In the genomic region with DNA sequence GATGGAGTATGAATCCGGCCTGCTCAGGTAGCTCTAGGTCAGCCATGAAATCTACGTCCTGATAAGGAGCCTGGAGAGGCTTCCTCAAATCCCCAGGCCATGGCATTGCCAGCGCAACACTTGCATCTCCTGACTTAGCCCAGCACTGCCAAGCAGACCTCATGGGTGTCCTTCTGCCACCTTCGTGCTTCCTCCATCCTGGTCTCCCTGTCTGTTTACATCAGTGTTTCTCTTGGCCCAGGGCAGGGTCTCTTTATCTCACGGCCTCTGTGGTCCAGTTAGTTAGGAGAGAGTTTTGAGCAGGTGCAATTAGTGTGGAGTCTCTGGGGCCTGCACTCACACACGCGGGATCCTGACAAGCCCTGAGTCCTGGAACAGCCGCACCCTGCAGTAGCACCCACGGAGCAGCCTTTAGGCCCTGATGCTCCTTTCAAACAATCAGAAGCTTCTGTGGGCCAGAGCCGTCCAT, we compare ENCODE assay signal across 2 cellular contexts.
TF ChIP-seq lines count a peak whose summit lies in the region.

No MANE protein-coding gene starts in this region.

TF ChIP-seq in SK-N-SH, 30 proteins besides CTCF, POLR2A, EP300 and RAD21 (continued from another document):
- TF ChIP-seq, protein P1, sequence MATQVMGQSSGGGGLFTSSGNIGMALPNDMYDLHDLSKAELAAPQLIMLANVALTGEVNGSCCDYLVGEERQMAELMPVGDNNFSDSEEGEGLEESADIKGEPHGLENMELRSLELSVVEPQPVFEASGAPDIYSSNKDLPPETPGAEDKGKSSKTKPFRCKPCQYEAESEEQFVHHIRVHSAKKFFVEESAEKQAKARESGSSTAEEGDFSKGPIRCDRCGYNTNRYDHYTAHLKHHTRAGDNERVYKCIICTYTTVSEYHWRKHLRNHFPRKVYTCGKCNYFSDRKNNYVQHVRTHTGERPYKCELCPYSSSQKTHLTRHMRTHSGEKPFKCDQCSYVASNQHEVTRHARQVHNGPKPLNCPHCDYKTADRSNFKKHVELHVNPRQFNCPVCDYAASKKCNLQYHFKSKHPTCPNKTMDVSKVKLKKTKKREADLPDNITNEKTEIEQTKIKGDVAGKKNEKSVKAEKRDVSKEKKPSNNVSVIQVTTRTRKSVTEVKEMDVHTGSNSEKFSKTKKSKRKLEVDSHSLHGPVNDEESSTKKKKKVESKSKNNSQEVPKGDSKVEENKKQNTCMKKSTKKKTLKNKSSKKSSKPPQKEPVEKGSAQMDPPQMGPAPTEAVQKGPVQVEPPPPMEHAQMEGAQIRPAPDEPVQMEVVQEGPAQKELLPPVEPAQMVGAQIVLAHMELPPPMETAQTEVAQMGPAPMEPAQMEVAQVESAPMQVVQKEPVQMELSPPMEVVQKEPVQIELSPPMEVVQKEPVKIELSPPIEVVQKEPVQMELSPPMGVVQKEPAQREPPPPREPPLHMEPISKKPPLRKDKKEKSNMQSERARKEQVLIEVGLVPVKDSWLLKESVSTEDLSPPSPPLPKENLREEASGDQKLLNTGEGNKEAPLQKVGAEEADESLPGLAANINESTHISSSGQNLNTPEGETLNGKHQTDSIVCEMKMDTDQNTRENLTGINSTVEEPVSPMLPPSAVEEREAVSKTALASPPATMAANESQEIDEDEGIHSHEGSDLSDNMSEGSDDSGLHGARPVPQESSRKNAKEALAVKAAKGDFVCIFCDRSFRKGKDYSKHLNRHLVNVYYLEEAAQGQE (IDR thresholded peaks at IDR 0.05; ENCODE audit: low read depth, low read length): no peak
- TF ChIP-seq MEF2A (IDR thresholded peaks at IDR 0.05; ENCODE audit: borderline replicate concordance, low read depth) (no peak), NFIC (IDR thresholded peaks at IDR 0.05; ENCODE audit: borderline replicate concordance) (no peak), FOXM1 (IDR thresholded peaks at IDR 0.05; ENCODE audit: low read depth) (no peak), FOSL2 (IDR thresholded peaks at IDR 0.05; ENCODE audit: borderline replicate concordance, low read depth) (no peak), RXRA (IDR thresholded peaks at IDR 0.05; ENCODE audit: borderline replicate concordance, low read depth) (no peak), TAF1 (IDR thresholded peaks at IDR 0.05; ENCODE audit: borderline replicate concordance, low read depth, low read length) (no peak), EZH2phosphoT487 (IDR thresholded peaks at IDR 0.05; ENCODE audit: borderline replicate concordance, low read depth) (no peak), RFX5 (IDR thresholded peaks at IDR 0.05; ENCODE audit: low read length) (no peak), NRF1 (IDR thresholded peaks at IDR 0.05; ENCODE audit: low read depth, low read length) (no peak), JUND (IDR thresholded peaks at IDR 0.05) (no peak), TCF12 (IDR thresholded peaks at IDR 0.05) (no peak), TEAD4 (IDR thresholded peaks at IDR 0.05; ENCODE audit: borderline replicate concordance, insufficient read depth) (no peak), USF2 (IDR thresholded peaks at IDR 0.05; ENCODE audit: borderline replicate concordance, low read depth, low read length) (no peak), ELF1 (IDR thresholded peaks at IDR 0.05) (no peak), GABPA (IDR thresholded peaks at IDR 0.05; ENCODE audit: low read depth) (no peak), FOXJ3 (CRISPR knock-in tag; IDR thresholded peaks at IDR 0.05) (no peak)
- TF ChIP-seq, protein P2, sequence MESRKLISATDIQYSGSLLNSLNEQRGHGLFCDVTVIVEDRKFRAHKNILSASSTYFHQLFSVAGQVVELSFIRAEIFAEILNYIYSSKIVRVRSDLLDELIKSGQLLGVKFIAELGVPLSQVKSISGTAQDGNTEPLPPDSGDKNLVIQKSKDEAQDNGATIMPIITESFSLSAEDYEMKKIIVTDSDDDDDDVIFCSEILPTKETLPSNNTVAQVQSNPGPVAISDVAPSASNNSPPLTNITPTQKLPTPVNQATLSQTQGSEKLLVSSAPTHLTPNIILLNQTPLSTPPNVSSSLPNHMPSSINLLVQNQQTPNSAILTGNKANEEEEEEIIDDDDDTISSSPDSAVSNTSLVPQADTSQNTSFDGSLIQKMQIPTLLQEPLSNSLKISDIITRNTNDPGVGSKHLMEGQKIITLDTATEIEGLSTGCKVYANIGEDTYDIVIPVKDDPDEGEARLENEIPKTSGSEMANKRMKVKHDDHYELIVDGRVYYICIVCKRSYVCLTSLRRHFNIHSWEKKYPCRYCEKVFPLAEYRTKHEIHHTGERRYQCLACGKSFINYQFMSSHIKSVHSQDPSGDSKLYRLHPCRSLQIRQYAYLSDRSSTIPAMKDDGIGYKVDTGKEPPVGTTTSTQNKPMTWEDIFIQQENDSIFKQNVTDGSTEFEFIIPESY (IDR thresholded peaks at IDR 0.05; ENCODE audit: borderline replicate concordance, low read depth): no peak

TF ChIP-seq in SK-N-SH treated with all-trans-retinoic acid at 6 μM for 48 hours, 23 proteins besides CTCF, POLR2A, EP300 and RAD21 (continued from another document):
- TF ChIP-seq, protein P3, sequence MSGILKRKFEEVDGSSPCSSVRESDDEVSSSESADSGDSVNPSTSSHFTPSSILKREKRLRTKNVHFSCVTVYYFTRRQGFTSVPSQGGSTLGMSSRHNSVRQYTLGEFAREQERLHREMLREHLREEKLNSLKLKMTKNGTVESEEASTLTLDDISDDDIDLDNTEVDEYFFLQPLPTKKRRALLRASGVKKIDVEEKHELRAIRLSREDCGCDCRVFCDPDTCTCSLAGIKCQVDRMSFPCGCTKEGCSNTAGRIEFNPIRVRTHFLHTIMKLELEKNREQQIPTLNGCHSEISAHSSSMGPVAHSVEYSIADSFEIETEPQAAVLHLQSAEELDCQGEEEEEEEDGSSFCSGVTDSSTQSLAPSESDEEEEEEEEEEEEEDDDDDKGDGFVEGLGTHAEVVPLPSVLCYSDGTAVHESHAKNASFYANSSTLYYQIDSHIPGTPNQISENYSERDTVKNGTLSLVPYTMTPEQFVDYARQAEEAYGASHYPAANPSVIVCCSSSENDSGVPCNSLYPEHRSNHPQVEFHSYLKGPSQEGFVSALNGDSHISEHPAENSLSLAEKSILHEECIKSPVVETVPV (CRISPR knock-in tag; IDR thresholded peaks at IDR 0.05): no peak
- TF ChIP-seq ESRRG (CRISPR knock-in tag; IDR thresholded peaks at IDR 0.05): no peak
- TF ChIP-seq SNAI2 (CRISPR knock-in tag; IDR thresholded peaks at IDR 0.05): no peak
- TF ChIP-seq PPARA (CRISPR knock-in tag; IDR thresholded peaks at IDR 0.05; ENCODE audit: borderline replicate concordance): no peak
- TF ChIP-seq ZFP3 (CRISPR knock-in tag; IDR thresholded peaks at IDR 0.05): no peak
- TF ChIP-seq, protein P4, sequence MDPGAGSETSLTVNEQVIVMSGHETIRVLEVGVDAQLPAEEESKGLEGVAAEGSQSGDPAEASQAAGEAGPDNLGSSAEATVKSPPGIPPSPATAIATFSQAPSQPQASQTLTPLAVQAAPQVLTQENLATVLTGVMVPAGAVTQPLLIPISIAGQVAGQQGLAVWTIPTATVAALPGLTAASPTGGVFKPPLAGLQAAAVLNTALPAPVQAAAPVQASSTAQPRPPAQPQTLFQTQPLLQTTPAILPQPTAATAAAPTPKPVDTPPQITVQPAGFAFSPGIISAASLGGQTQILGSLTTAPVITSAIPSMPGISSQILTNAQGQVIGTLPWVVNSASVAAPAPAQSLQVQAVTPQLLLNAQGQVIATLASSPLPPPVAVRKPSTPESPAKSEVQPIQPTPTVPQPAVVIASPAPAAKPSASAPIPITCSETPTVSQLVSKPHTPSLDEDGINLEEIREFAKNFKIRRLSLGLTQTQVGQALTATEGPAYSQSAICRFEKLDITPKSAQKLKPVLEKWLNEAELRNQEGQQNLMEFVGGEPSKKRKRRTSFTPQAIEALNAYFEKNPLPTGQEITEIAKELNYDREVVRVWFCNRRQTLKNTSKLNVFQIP (CRISPR knock-in tag; IDR thresholded peaks at IDR 0.05; ENCODE audit: borderline replicate concordance, low read depth): no peak
- no peak for TF ChIP-seq RARB (CRISPR knock-in tag; IDR thresholded peaks at IDR 0.05)
- TF ChIP-seq, protein P5, sequence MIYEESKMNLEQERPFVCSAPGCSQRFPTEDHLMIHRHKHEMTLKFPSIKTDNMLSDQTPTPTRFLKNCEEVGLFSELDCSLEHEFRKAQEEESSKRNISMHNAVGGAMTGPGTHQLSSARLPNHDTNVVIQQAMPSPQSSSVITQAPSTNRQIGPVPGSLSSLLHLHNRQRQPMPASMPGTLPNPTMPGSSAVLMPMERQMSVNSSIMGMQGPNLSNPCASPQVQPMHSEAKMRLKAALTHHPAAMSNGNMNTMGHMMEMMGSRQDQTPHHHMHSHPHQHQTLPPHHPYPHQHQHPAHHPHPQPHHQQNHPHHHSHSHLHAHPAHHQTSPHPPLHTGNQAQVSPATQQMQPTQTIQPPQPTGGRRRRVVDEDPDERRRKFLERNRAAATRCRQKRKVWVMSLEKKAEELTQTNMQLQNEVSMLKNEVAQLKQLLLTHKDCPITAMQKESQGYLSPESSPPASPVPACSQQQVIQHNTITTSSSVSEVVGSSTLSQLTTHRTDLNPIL (CRISPR knock-in tag; IDR thresholded peaks at IDR 0.05; ENCODE audit: low read depth): no peak
- TF ChIP-seq BACH2 (CRISPR knock-in tag; IDR thresholded peaks at IDR 0.05; ENCODE audit: borderline replicate concordance): no peak
- no peak for TF ChIP-seq TOX (CRISPR knock-in tag; IDR thresholded peaks at IDR 0.05; ENCODE audit: borderline replicate concordance)
- no peak for TF ChIP-seq GLIS3 (CRISPR knock-in tag; IDR thresholded peaks at IDR 0.05)
- no peak for TF ChIP-seq ZFP30 (CRISPR knock-in tag; IDR thresholded peaks at IDR 0.05)
- TF ChIP-seq PATZ1 (CRISPR knock-in tag; IDR thresholded peaks at IDR 0.05; ENCODE audit: borderline replicate concordance): no peak
- TF ChIP-seq TCF4 (CRISPR knock-in tag; IDR thresholded peaks at IDR 0.05; ENCODE audit: borderline replicate concordance): no peak
- TF ChIP-seq TSHZ2 (CRISPR knock-in tag; IDR thresholded peaks at IDR 0.05): no peak
- no peak for TF ChIP-seq ZNF70 (CRISPR knock-in tag; IDR thresholded peaks at IDR 0.05)
- TF ChIP-seq ZC3H10 (CRISPR knock-in tag; IDR thresholded peaks at IDR 0.05): no peak
- TF ChIP-seq ISL1 (CRISPR knock-in tag; IDR thresholded peaks at IDR 0.05): no peak
